Comparison of ENCODE assay signal across 9 cellular contexts in the genomic region with DNA sequence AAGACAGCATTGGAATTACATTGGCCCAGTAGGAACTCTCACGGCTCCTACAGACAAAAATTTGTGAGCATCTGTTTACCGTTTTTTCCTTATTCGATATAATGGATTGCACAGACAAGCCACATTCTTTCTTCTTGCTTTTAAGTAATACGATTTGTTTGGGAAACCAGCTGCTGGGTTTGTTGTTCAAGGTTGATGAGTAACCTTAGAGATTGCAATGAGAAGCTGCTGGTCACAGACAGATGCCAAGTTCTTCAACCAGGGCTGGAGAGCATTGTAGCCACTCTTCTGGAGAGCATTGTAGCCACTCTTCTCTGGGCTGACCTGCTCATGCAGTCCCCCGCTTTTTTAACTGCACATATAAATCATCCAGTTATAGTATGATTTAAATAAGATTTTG. TPM values are rescaled to one million over a fixed set of nuclear protein-coding genes. Genes with fewer than 3 reads are reported as not detected.
DNase-seq lines count a peak whose midpoint lies in the region; ATAC-seq and TF ChIP-seq lines count a peak whose summit lies in the region.
"Had no signal": no experiment of that assay in that cellular context is flagged by ENCODE, and none has a peak within 500 bp of the region (broad histone marks: within the 10 kb centered on the region; RNA-seq: fewer than 3 reads in every experiment).

No MANE protein-coding gene starts in this region.

- peak; percentile 78 for DNase-seq in AG04450 (ENCODE audit: low read depth, low spot score)
- peak; percentile 96 for DNase-seq in GM23248
- DNase-seq in mammary epithelial cell: peak; percentile 20
- DNase-seq in memory B cell (ENCODE audit: low spot score in 2 of 2): no peak
- no peak for DNase-seq in HK-2 (ENCODE audit: unreplicated experiment)
- DNase-seq in activated effector memory CD4-positive, alpha-beta T cell treated with anti-CD3 and anti-CD28 coated beads, Interleukin-2, amount 50 U/mL, for 16 hours: no peak
- no peak for DNase-seq in gastrocnemius medialis
- DNase-seq: GDM1 had no signal

- CTCF ChIA-PET in AG04450 (lab: Charles Lee): interaction anchor here (0.9 to 1.2 kb wide), 2 partner anchors 18 to 152 kb away, joined by 4 to 5 read pairs; no protein-coding TSS in a partner anchor
- CTCF ChIA-PET in mammary epithelial cell (lab: Charles Lee; ENCODE audit: low non-redundant PET): no interaction called here

- H4K20me1 ChIP-seq in GM23248 (ENCODE audit: insufficient read depth) (no peaks in the 10 kb centered on the region), mammary epithelial cell (ENCODE audit: insufficient read depth, low read length) (no peaks in the 10 kb centered on the region)

- ATAC-seq in memory B cell (ENCODE audit: low read depth): no peak
- ATAC-seq in HG02884 (IDR thresholded peaks at IDR 0.05; ENCODE audit: unreplicated experiment): no peak
- ATAC-seq in gastrocnemius medialis: no peak

- in situ Hi-C loops in GM23248 (cut with MboI): no loop called here
- in situ Hi-C loops in mammary epithelial cell (cut with MboI; ENCODE audit: low sequenced_read_pairs in 2 of 2): no loop called here
- in situ Hi-C loops in gastrocnemius medialis (cut with MboI; ENCODE audit: low sequenced_read_pairs in 4 of 4): no loop called here

- H3K4me3 ChIP-seq in AG04450 (ENCODE audit: low read depth, low read length): no peak overlapping the region
- H3K4me3 ChIP-seq in GM23248: peak overlapping the region; percentile 68
- no peak overlapping the region for H3K4me3 ChIP-seq in mammary epithelial cell (replicated peaks in 1 of 3; ENCODE audit: insufficient read depth in 1 of 3, low read depth in 2 of 3, low read length in 3 of 3)
- H3K4me3 ChIP-seq in gastrocnemius medialis: no peak overlapping the region

- POLR2A ChIA-PET in AG04450 (lab: Yijun Ruan, JAX): interaction anchor here (0.5 to 1.1 kb wide), 3 partner anchors 28 to 152 kb away, joined by 3 to 4 read pairs (median 3); no protein-coding TSS in a partner anchor

- BruUV-seq in mammary epithelial cell (replicated peaks; lab: Mats Ljungman, UMichigan): no TSS peak

- peak overlapping the region; percentile 73 for H3K4me2 ChIP-seq in GM23248 (ENCODE audit: unreplicated experiment)
- no peak overlapping the region for H3K4me2 ChIP-seq in mammary epithelial cell (ENCODE audit: insufficient read depth, low read depth, low read length)

- peaks cover 4% of the 10 kb centered on the region for H3K36me3 Mint-ChIP-seq in memory B cell

- H3K36me3 ChIP-seq in GM23248 (ENCODE audit: low read depth): no peaks in the 10 kb centered on the region
- no peaks in the 10 kb centered on the region for H3K36me3 ChIP-seq in mammary epithelial cell (ENCODE audit: insufficient read depth, low read length)
- H3K36me3 ChIP-seq in gastrocnemius medialis: peaks cover 0 to 4% of the 10 kb centered on the region in 2 donors

- dilution Hi-C loops in mammary epithelial cell (cut with HindIII; ENCODE audit: low sequenced_read_pairs): no loop called here

- H3K27ac ChIP-seq in AG04450 (ENCODE audit: low read depth, low read length) (no peak overlapping the region), GM23248 (peak overlapping the region; percentile 92), mammary epithelial cell (ENCODE audit: insufficient read depth, low read depth, low read length) (no peak overlapping the region), gastrocnemius medialis (no peak overlapping the region)

- intact Hi-C loops in mammary epithelial cell (cut with micrococcal nuclease) (no loop called here), gastrocnemius medialis (cut with DNase I; ENCODE audit: low total_unique reads) (no loop called here)

- H3K79me2 ChIP-seq in GM23248 (ENCODE audit: insufficient read depth) (peaks cover 30% of the 10 kb centered on the region), mammary epithelial cell (ENCODE audit: insufficient read depth, low read length) (peaks cover 28% of the 10 kb centered on the region)

- H3K9me2 ChIP-seq in GM23248 (ENCODE audit: insufficient read depth): no peaks in the 10 kb centered on the region

- H3K9ac ChIP-seq in GM23248 (peak overlapping the region; percentile 89), mammary epithelial cell (ENCODE audit: insufficient read depth, low read length) (no peak overlapping the region)

- no peak overlapping the region for H3K27ac Mint-ChIP-seq in memory B cell

- H3K27me3 ChIP-seq in AG04450 (ENCODE audit: control insufficient read depth, insufficient read depth, low read length): peaks cover 7% of the 10 kb centered on the region
- H3K27me3 ChIP-seq in GM23248 (replicated peaks; ENCODE audit: insufficient read depth): no peaks in the 10 kb centered on the region
- no peaks in the 10 kb centered on the region for H3K27me3 ChIP-seq in mammary epithelial cell (ENCODE audit: insufficient read depth, low read length)
- no peaks in the 10 kb centered on the region for H3K27me3 ChIP-seq in gastrocnemius medialis

- H3K9me3 ChIP-seq in AG04450 (ENCODE audit: control insufficient read depth, insufficient read depth, low read length) (no peaks in the 10 kb centered on the region), GM23248 (ENCODE audit: low read depth) (no peaks in the 10 kb centered on the region), mammary epithelial cell (replicated peaks; ENCODE audit: insufficient read depth, low read length) (no peaks in the 10 kb centered on the region), gastrocnemius medialis (no peaks in the 10 kb centered on the region)

- H3K9me3 Mint-ChIP-seq in memory B cell: no peaks in the 10 kb centered on the region

- H2AFZ ChIP-seq in GM23248 (peak overlapping the region; percentile 76), mammary epithelial cell (ENCODE audit: low read depth, low read length) (no peak overlapping the region)

- peaks cover 18% of the 10 kb centered on the region for H3K4me1 Mint-ChIP-seq in memory B cell

- peak overlapping the region; percentile 96 for H3K4me3 Mint-ChIP-seq in memory B cell

- no peak for TF ChIP-seq POLR2A in gastrocnemius medialis (IDR thresholded peaks at IDR 0.05)

- H3K27me3 Mint-ChIP-seq in memory B cell: peaks cover 2% of the 10 kb centered on the region

- TF ChIP-seq CTCF in AG04450 (IDR thresholded peaks at IDR 0.05; ENCODE audit: low read depth, low read length) (no peak), mammary epithelial cell (conservative IDR thresholded peaks at IDR 0.05 in 1 of 2, IDR thresholded peaks at IDR 0.05 in 1 of 2; ENCODE audit: extremely low read depth in 1 of 2, insufficient read depth in 1 of 2, low read depth in 1 of 2, low read length in 2 of 2) (no peak), gastrocnemius medialis (IDR thresholded peaks at IDR 0.05 in 4 of 5, conservative IDR thresholded peaks at IDR 0.05 in 1 of 5) (no peak)

- H3F3A ChIP-seq in GM23248 (ENCODE audit: insufficient read depth): peaks cover 26% of the 10 kb centered on the region

- H3K4me1 ChIP-seq in GM23248 (ENCODE audit: insufficient read depth) (peaks cover 13% of the 10 kb centered on the region), mammary epithelial cell (ENCODE audit: insufficient read depth, low read length) (peaks cover 7% of the 10 kb centered on the region), gastrocnemius medialis (peaks cover 12 to 13% of the 10 kb centered on the region in 2 donors)

- 4 to 5% methylated on average over 5 of the region's 5 CpGs for WGBS in GM23248 (ENCODE audit: low coverage in 1 of 2, low lambda C conversion rate in 2 of 2, missing lambda C conversion rate in 2 of 2), 2 experiments
- 100% methylated on average over 4 of the region's 5 CpGs for WGBS in mammary epithelial cell (ENCODE audit: low coverage, missing lambda C conversion rate)

RNA-seq across cellular contexts. Expression of a gene that starts 1.4 kb away (rescaled TPM):
- polyA plus RNA-seq in AG04450 (2011; rRNA removed) (47.2 and 53.6 TPM in 2 replicates), GM23248 (2016; fragmentation: Nextera tagmentation; extraction: Ambion mirVana) (44.5 and 47.5 TPM in 2 replicates), mammary epithelial cell (33.7 TPM)
- polyA minus RNA-seq in AG04450 (2011; rRNA and poly(A)+ RNA removed): 46.2 and 48.5 TPM in 2 replicates
- 28.2 and 35.8 TPM in 2 replicates for total RNA-seq in GM23248 (2014; rRNA removed; shearing (Covaris generic))
- total RNA-seq in mammary epithelial cell (10 to 100 TPM; 31.3 to 57.5 TPM), gastrocnemius medialis (10 to 100 TPM; 24.1 to 75.3 (median 47.9) TPM)
- 57.4 TPM for polyA minus RNA-seq in mammary epithelial cell

RNA-seq across cellular contexts. Expression of a gene that starts 26.8 kb away (rescaled TPM):
- polyA plus RNA-seq in AG04450 (2011; rRNA removed) (4.9 and 7.3 TPM in 2 replicates), GM23248 (2016; fragmentation: Nextera tagmentation; extraction: Ambion mirVana) (4.3 and 5.6 TPM in 2 replicates), mammary epithelial cell (4.5 TPM)
- 1.5 and 3.6 TPM in 2 replicates for polyA minus RNA-seq in AG04450 (2011; rRNA and poly(A)+ RNA removed)
- 5.4 and 7.1 TPM in 2 replicates for total RNA-seq in GM23248 (2014; rRNA removed; shearing (Covaris generic))
- total RNA-seq in mammary epithelial cell (10 to 100 TPM in 1 of 2 donors, 1 to 10 TPM in 1; 8.0 to 10.2 TPM), gastrocnemius medialis (1 to 10 TPM; 1.5 to 3.4 (median 1.6) TPM)
- not detected for polyA minus RNA-seq in mammary epithelial cell

Comparison
In these comparisons a context has a peak if more than half of its experiments do, and no peak if none do; other contexts are left out.
1. DNase-seq: peak in AG04450 (single experiment), GM23248 (single experiment) and mammary epithelial cell (single experiment); none in memory B cell (0 of 2), HK-2 (single experiment), activated effector memory CD4-positive, alpha-beta T cell treated with anti-CD3 and anti-CD28 coated beads, Interleukin-2, amount 50 U/mL, for 16 hours (single experiment) and gastrocnemius medialis (0 of 2).